21 cellular contexts compared by ENCODE assay signal in the genomic region with DNA sequence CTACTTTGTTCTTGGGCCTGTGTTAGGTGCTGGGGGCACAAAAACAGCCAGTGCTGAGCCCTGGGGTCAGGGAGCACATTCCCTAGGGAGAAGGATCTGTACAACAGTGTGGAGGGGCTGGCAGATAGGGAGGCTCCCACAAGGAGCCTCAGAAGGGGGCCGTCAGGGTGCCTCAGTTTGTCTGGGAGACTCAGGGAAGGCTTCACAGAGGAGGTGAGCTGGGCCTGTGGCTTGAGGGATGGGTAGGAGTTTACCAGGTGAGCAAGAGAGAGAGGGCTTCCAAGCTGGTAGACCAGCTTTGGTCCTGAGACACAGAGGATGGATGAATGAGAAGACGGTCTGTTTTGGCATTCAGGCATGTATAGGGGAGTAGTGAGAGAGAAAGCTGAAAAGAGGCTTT.
"Had no signal": no experiment of that assay in that cellular context is flagged by ENCODE, and none has a peak within 500 bp of the region (broad histone marks: within the 10 kb centered on the region; RNA-seq: fewer than 3 reads in every experiment).

No MANE protein-coding gene starts in this region.

- H3K27me3 ChIP-seq: esophagus squamous epithelium, gastrocnemius medialis, sigmoid colon, thyroid gland had no signal

- H3K4me1 ChIP-seq: gastrocnemius medialis, parathyroid adenoma had no signal

- H3K27ac Mint-ChIP-seq: activated CD4-positive, alpha-beta T cell treated with anti-CD3 and anti-CD28 coated beads, Interleukin-2, amount 10 ng/mL, durations not matched to agents 7 days and 5 days; activated CD8-positive, alpha-beta T cell treated with anti-CD3 and anti-CD28 coated beads for 36 hours; activated naive CD8-positive, alpha-beta T cell treated with anti-CD3 and anti-CD28 coated beads for 36 hours; endodermal cell; stimulated activated naive CD8-positive, alpha-beta T cell treated with anti-CD3 and anti-CD28 coated beads, Interleukin-15, Interleukin-2, amounts not matched to agents 100 ng/mL and 50 ng/mL, for 24 hours had no signal

- H3K9ac ChIP-seq: parathyroid adenoma had no signal

- H3K79me2 ChIP-seq: parathyroid adenoma had no signal

- H3K27ac ChIP-seq: esophagus squamous epithelium, gastrocnemius medialis, parathyroid adenoma had no signal

- H3K27me3 Mint-ChIP-seq: activated CD4-positive, alpha-beta T cell treated with anti-CD3 and anti-CD28 coated beads, Interleukin-2, amount 10 ng/mL, durations not matched to agents 7 days and 5 days; activated CD8-positive, alpha-beta T cell treated with anti-CD3 and anti-CD28 coated beads for 36 hours; activated naive CD8-positive, alpha-beta T cell treated with anti-CD3 and anti-CD28 coated beads for 36 hours; stimulated activated naive CD8-positive, alpha-beta T cell treated with anti-CD3 and anti-CD28 coated beads, Interleukin-15, Interleukin-2, amounts not matched to agents 100 ng/mL and 50 ng/mL, for 24 hours had no signal

- ATAC-seq: activated CD4-positive, CD25-positive, alpha-beta regulatory T cell treated with anti-CD3 and anti-CD28 coated beads, Interleukin-2, amount 50 U/mL, for 24 hours; activated CD8-positive, alpha-beta T cell treated with anti-CD3 and anti-CD28 coated beads for 36 hours; activated T-cell treated with anti-CD3 and anti-CD28 coated beads, Interleukin-2, amount 50 U/mL, for 4 hours; gastrocnemius medialis; left ventricle myocardium superior; mucosa of descending colon had no signal

- H3K9me3 ChIP-seq: esophagus squamous epithelium, gastrocnemius medialis, mucosa of descending colon, sigmoid colon, thyroid gland had no signal

- H3K4me3 Mint-ChIP-seq: activated CD4-positive, alpha-beta T cell treated with anti-CD3 and anti-CD28 coated beads, Interleukin-2, amount 10 ng/mL, durations not matched to agents 7 days and 5 days; activated CD8-positive, alpha-beta T cell treated with anti-CD3 and anti-CD28 coated beads for 36 hours; activated naive CD8-positive, alpha-beta T cell treated with anti-CD3 and anti-CD28 coated beads for 36 hours; activated T-cell treated with anti-CD3 and anti-CD28 coated beads, Interleukin-2, amount 50 U/mL, for 4 hours; endodermal cell; stimulated activated naive CD8-positive, alpha-beta T cell treated with anti-CD3 and anti-CD28 coated beads, Interleukin-15, Interleukin-2, amounts not matched to agents 100 ng/mL and 50 ng/mL, for 24 hours had no signal

- H3K9me3 Mint-ChIP-seq: activated CD4-positive, alpha-beta T cell treated with anti-CD3 and anti-CD28 coated beads, Interleukin-2, amount 10 ng/mL, durations not matched to agents 7 days and 5 days; activated CD8-positive, alpha-beta T cell treated with anti-CD3 and anti-CD28 coated beads for 36 hours; activated naive CD8-positive, alpha-beta T cell treated with anti-CD3 and anti-CD28 coated beads for 36 hours; activated T-cell treated with anti-CD3 and anti-CD28 coated beads, Interleukin-2, amount 50 U/mL, for 4 hours; endodermal cell; stimulated activated naive CD8-positive, alpha-beta T cell treated with anti-CD3 and anti-CD28 coated beads, Interleukin-15, Interleukin-2, amounts not matched to agents 100 ng/mL and 50 ng/mL, for 24 hours had no signal

- H2AFZ ChIP-seq: parathyroid adenoma had no signal

- H3K36me3 ChIP-seq: esophagus squamous epithelium, gastrocnemius medialis, sigmoid colon, thyroid gland had no signal

- H3K4me3 ChIP-seq: esophagus squamous epithelium, gastrocnemius medialis, mucosa of descending colon, sigmoid colon, thyroid gland had no signal

- DNase-seq: activated CD4-positive, alpha-beta T cell treated with anti-CD3 and anti-CD28 coated beads, Interleukin-2, amount 10 ng/mL, durations not matched to agents 7 days and 5 days; activated CD8-positive, alpha-beta T cell treated with anti-CD3 and anti-CD28 coated beads for 36 hours; activated naive CD4-positive, alpha-beta T cell treated with Interleukin-2 at 50 U/mL for 16 hours; activated naive CD8-positive, alpha-beta T cell treated with anti-CD3 and anti-CD28 coated beads for 36 hours; activated T-cell treated with anti-CD3 and anti-CD28 coated beads, Interleukin-2, amount 50 U/mL, for 4 hours; cerebellar nuclear complex; cortex of kidney; endodermal cell; esophagus squamous epithelium; gastrocnemius medialis; hippocampal formation; left ventricle myocardium superior; mucosa of descending colon; nucleus accumbens; sigmoid colon; stimulated activated CD4-positive, alpha-beta T cell treated with anti-CD3 and anti-CD28 coated beads, Interleukin-4, amount 100 ng/mL, for 1 hour; substantia nigra; thyroid gland had no signal
